In the genomic region with DNA sequence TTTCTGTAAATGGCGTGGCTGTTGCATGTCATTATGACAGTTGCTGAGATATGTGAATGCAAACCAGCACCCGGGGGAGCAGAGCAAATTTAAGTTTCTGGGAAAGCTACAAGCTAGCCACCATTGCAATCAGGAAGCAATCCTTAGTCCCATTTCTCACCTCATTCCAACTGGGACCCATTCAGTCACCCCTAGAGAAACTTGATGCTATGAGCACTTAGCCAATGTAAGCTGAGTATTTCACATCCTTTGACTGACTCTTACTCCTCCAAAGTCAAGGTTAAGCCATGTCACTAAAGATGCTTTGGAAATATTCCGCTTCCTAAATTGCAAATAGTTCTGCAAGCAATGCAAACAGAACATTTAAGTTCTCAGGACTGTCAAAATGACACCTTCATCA, we compare ENCODE assay signal across 4 cellular contexts.
"Had no signal": no experiment of that assay in that cellular context is flagged by ENCODE, and none has a peak within 500 bp of the region (broad histone marks: within the 10 kb centered on the region; RNA-seq: fewer than 3 reads in every experiment).

No MANE protein-coding gene starts in this region.

- FAIRE-seq: G401.6, GM12878 had no signal

- DNase-seq: GDM1, GF-D8 had no signal

- H3K4me3 ChIP-seq: GM12878 had no signal

- ATAC-seq: GM12878 had no signal
